ENCODE assay signal across 8 cellular contexts in the genomic region with DNA sequence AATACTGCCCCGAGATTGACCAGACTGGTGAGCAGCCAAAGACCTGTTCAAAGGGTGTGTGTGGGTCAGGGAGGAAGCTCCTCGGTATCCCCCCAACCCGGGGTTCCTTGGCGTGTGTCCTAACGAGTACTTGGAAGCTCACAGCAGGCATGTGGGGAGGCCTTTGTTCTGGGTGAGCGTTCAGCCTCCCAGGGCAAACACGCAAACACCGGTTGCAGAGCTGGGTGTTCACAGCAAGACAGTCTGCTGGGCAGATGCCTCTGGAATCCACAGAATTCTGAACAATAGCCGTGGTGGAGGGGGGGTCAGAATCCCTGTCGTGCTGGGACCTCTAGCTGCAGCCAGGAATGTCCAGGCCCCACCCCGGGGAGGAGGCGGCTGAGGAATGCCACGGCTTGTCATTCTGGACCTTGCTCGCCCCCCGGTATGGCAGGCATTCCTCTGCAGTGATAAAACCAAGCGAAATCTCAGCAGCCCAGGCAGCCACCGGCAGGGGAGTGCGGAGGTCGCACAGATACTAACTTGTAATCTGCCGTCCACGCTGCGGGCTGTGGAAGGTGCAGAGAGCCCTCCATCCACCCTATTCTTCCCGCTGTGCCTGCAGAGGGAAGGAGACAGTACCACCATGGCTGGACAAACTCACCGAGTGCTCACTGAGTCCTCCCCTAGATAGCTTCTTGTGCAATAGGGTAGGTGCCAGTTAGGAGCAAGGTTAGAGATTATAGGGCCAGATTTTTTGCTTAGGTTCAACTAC.
DNase-seq lines count a peak whose midpoint lies in the region; ATAC-seq and TF ChIP-seq lines count a peak whose summit lies in the region.
"Not testable (repeated sequence)": the region's sequence is repeated elsewhere in the genome, so short reads cannot be mapped to it uniquely, and the experiment has no call there.

No MANE protein-coding gene starts in this region.

- H3K4me3 ChIP-seq in breast epithelium: peak overlapping the region in 2 of 3 donors; percentile 18 to 39
- H3K4me3 ChIP-seq in heart right ventricle: peak overlapping the region in 5 of 10 donors; percentile 6 to 19 (median 15)
- peak overlapping the region; percentile 33 for H3K4me3 ChIP-seq in rectal smooth muscle tissue (ENCODE audit: low read length)
- not testable (repeated sequence) for H3K4me3 ChIP-seq in uterus

- H3K4me1 Mint-ChIP-seq in T-helper 17 cell: peaks cover 15% of the 10 kb centered on the region

- not testable (repeated sequence) for H3K27me3 ChIP-seq in breast epithelium; heart right ventricle; rectal smooth muscle tissue (ENCODE audit: control insufficient read depth, insufficient read depth, low read length); uterus

- not testable (repeated sequence) for ATAC-seq in T-helper 17 cell
- ATAC-seq in heart right ventricle: peak in 3 of 8 donors; percentile 1 to 21 (median 2)

- H3K9me3 ChIP-seq in T-helper 17 cell (ENCODE audit: control insufficient read depth, low read length, poor library complexity, severe bottlenecking); breast epithelium; heart right ventricle; uterus: not testable (repeated sequence)

- not testable (repeated sequence) for TF ChIP-seq CTCF in breast epithelium (IDR thresholded peaks at IDR 0.05); heart right ventricle (IDR thresholded peaks at IDR 0.05); uterus (IDR thresholded peaks at IDR 0.05)

- 18 to 28% methylated on average over 24 of the region's 24 CpGs for WGBS in heart right ventricle, 2 donors

- intact Hi-C loops in breast epithelium (cut with DNase I; ENCODE audit: low total_unique reads); heart right ventricle (cut with DNase I); uterus (cut with DNase I; ENCODE audit: low total_unique reads): not testable (repeated sequence)

- H3K27me3 Mint-ChIP-seq in T-helper 17 cell: not testable (repeated sequence)

- not testable (repeated sequence) for H3K27ac Mint-ChIP-seq in T-helper 17 cell

- peak; percentile 72 for DNase-seq in ELR (ENCODE audit: low read depth)
- peak in 2 of 3 experiments; percentile 73 to 79 for DNase-seq in NCI-H1417 (lab: John Stamatoyannopoulos, UW)
- peak in 1 of 3 donors; percentile 4 for DNase-seq in T-helper 17 cell
- not testable (repeated sequence) for DNase-seq in breast epithelium (ENCODE audit: low spot score in 2 of 2); heart right ventricle
- peak; percentile 72 for DNase-seq in medulla oblongata (ENCODE audit: extremely low spot score)
- DNase-seq in uterus: peak in 1 of 2 donors; percentile 58

- TF ChIP-seq POLR2A in breast epithelium (IDR thresholded peaks at IDR 0.05); uterus (IDR thresholded peaks at IDR 0.05): not testable (repeated sequence)

- H3K27ac ChIP-seq in breast epithelium (peak overlapping the region in 1 of 2 donors; percentile 96), heart right ventricle (peak overlapping the region in 8 of 10 donors; percentile 89 to 98 (median 94)), rectal smooth muscle tissue (ENCODE audit: low read depth, low read length) (peak overlapping the region; percentile 96), uterus (peak overlapping the region; percentile 84 to 91)

- H3K4me3 Mint-ChIP-seq in T-helper 17 cell: peak overlapping the region; percentile 47

- not testable (repeated sequence) for H3K9ac ChIP-seq in rectal smooth muscle tissue (ENCODE audit: low read length)

- not testable (repeated sequence) for H3K36me3 ChIP-seq in breast epithelium; heart right ventricle; rectal smooth muscle tissue (ENCODE audit: control insufficient read depth, insufficient read depth, low read length); uterus

- H3K36me3 Mint-ChIP-seq in T-helper 17 cell (ENCODE audit: low read depth): not testable (repeated sequence)

- H3K4me1 ChIP-seq in breast epithelium; rectal smooth muscle tissue (ENCODE audit: control insufficient read depth, insufficient read depth, low read length); uterus: not testable (repeated sequence)
- peaks cover 7 to 42% (median 32%) of the 10 kb centered on the region in 9 donors for H3K4me1 ChIP-seq in heart right ventricle
